In the genomic region with DNA sequence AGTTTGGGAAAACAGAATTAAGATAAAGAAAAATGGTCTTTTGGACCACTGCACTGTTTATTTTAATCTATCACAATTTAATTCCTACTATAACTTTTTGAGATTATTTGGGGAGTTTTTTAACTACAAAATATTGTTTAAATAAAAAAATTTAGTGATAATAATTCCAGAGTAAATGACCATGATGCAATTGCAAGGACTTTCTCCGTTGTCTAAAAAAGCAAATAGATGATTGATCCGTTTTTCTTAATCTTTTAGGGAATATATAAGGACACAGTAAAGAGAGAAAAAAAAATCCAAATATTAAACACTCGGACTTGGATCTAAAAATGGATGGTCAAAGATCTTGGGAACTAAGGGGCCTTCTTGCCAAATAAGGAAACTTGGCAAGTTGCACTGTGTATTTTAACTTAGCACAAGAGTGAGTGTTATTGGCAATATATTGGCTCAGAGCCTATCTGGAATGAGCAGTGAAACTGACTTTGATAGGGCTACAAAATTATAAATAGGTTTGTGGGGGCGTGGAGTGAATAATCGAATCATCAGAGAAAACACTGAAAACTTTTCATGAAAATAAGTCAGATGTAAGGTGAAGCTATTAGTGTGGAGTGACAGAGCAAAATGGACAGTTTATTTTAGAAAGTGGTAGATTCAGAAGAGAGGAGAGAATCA, we compare ENCODE assay signal across 1 cellular context.
TF ChIP-seq lines count a peak whose summit lies in the region.

No MANE protein-coding gene starts in this region.

TF ChIP-seq in WTC11, 78 proteins besides CTCF, POLR2A, EP300 and RAD21 (continued from another document):
- TF ChIP-seq, protein P1, sequence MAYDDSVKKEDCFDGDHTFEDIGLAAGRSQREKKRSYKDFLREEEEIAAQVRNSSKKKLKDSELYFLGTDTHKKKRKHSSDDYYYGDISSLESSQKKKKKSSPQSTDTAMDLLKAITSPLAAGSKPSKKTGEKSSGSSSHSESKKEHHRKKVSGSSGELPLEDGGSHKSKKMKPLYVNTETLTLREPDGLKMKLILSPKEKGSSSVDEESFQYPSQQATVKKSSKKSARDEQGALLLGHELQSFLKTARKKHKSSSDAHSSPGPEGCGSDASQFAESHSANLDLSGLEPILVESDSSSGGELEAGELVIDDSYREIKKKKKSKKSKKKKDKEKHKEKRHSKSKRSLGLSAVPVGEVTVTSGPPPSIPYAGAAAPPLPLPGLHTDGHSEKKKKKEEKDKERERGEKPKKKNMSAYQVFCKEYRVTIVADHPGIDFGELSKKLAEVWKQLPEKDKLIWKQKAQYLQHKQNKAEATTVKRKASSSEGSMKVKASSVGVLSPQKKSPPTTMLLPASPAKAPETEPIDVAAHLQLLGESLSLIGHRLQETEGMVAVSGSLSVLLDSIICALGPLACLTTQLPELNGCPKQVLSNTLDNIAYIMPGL (CRISPR knock-in tag; IDR thresholded peaks at IDR 0.05): no peak
- TF ChIP-seq, protein P2, sequence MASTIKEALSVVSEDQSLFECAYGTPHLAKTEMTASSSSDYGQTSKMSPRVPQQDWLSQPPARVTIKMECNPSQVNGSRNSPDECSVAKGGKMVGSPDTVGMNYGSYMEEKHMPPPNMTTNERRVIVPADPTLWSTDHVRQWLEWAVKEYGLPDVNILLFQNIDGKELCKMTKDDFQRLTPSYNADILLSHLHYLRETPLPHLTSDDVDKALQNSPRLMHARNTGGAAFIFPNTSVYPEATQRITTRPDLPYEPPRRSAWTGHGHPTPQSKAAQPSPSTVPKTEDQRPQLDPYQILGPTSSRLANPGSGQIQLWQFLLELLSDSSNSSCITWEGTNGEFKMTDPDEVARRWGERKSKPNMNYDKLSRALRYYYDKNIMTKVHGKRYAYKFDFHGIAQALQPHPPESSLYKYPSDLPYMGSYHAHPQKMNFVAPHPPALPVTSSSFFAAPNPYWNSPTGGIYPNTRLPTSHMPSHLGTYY (CRISPR knock-in tag; IDR thresholded peaks at IDR 0.05): no peak
- TF ChIP-seq SMAD4 (CRISPR knock-in tag; IDR thresholded peaks at IDR 0.05) (no peak), ZNF219 (CRISPR knock-in tag; IDR thresholded peaks at IDR 0.05; ENCODE audit: borderline replicate concordance) (no peak), TP53 (CRISPR knock-in tag; IDR thresholded peaks at IDR 0.05) (no peak), ZNF232 (CRISPR knock-in tag; IDR thresholded peaks at IDR 0.05) (no peak), EMX1 (CRISPR knock-in tag; IDR thresholded peaks at IDR 0.05) (no peak), ESRRA (CRISPR knock-in tag; IDR thresholded peaks at IDR 0.05; ENCODE audit: borderline replicate concordance) (no peak), NFYB (CRISPR knock-in tag; conservative IDR thresholded peaks at IDR 0.05; ENCODE audit: low read depth) (no peak), FOXP1 (CRISPR knock-in tag; IDR thresholded peaks at IDR 0.05; ENCODE audit: borderline replicate concordance) (no peak), NFATC4 (CRISPR knock-in tag; IDR thresholded peaks at IDR 0.05) (no peak), TCF7 (CRISPR knock-in tag; IDR thresholded peaks at IDR 0.05; ENCODE audit: low read depth) (no peak)
- TF ChIP-seq, protein P3, sequence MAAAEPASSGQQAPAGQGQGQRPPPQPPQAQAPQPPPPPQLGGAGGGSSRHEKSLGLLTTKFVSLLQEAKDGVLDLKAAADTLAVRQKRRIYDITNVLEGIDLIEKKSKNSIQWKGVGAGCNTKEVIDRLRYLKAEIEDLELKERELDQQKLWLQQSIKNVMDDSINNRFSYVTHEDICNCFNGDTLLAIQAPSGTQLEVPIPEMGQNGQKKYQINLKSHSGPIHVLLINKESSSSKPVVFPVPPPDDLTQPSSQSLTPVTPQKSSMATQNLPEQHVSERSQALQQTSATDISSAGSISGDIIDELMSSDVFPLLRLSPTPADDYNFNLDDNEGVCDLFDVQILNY (CRISPR knock-in tag; IDR thresholded peaks at IDR 0.05): no peak
- TF ChIP-seq, protein P4, sequence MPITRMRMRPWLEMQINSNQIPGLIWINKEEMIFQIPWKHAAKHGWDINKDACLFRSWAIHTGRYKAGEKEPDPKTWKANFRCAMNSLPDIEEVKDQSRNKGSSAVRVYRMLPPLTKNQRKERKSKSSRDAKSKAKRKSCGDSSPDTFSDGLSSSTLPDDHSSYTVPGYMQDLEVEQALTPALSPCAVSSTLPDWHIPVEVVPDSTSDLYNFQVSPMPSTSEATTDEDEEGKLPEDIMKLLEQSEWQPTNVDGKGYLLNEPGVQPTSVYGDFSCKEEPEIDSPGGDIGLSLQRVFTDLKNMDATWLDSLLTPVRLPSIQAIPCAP (CRISPR knock-in tag; IDR thresholded peaks at IDR 0.05): no peak
